In genomic region chr2:10447300-10448207, GRCh38 we compare ENCODE assay signal across 8 cellular contexts.
DNase-seq lines count a peak whose midpoint lies in the region; ATAC-seq lines count a peak whose summit lies in the region.

No MANE protein-coding gene starts in this region.

- H3K4me1 ChIP-seq in NT2/D1 (ENCODE audit: insufficient read depth, insufficient read length) = peaks cover 2% of the 10 kb centered on the region

- ATAC-seq in GM19023 (IDR thresholded peaks at IDR 0.05; ENCODE audit: unreplicated experiment) = peak; percentile 45
- ATAC-seq in HG03139 (IDR thresholded peaks at IDR 0.05; ENCODE audit: unreplicated experiment) = peak; percentile 40

- H3K9me3 ChIP-seq in NT2/D1 (ENCODE audit: insufficient read depth, low read length) = no peaks in the 10 kb centered on the region

- no peaks in the 10 kb centered on the region for H3K27me3 ChIP-seq in NT2/D1 (ENCODE audit: insufficient read depth, insufficient read length)

- H3K4me3 ChIP-seq in NT2/D1 (ENCODE audit: insufficient read length, low read depth) (peak overlapping the region; percentile 69), skeletal muscle cell (ENCODE audit: low read depth, low read length) (peak overlapping the region; percentile 65)

- H3K9ac ChIP-seq in NT2/D1 (ENCODE audit: insufficient read length, low read depth) = peak overlapping the region; percentile 73

- peak; percentile 93 for DNase-seq in CD1c-positive myeloid dendritic cell (ENCODE audit: extremely low spot score)
- DNase-seq in NT2/D1 (ENCODE audit: low read depth, low spot score) = peak; percentile 30
- peak; percentile 59 for DNase-seq in astrocyte of the hippocampus (ENCODE audit: low read depth, low spot score)
- DNase-seq in iPS-NIHi11 (ENCODE audit: low spot score) = peak; percentile 80
- DNase-seq in skeletal muscle cell (ENCODE audit: low read depth) = no peak
- DNase-seq in T-helper 9 cell = no peak

- H3K36me3 ChIP-seq in NT2/D1 (ENCODE audit: insufficient read depth, insufficient read length, low read length) = peaks cover 44% of the 10 kb centered on the region

Comparison
In these comparisons a context has a peak if more than half of its experiments do, and no peak if none do; other contexts are left out.
1. DNase-seq: peak in CD1c-positive myeloid dendritic cell (single experiment), NT2/D1 (single experiment), astrocyte of the hippocampus (single experiment) and iPS-NIHi11 (single experiment); none in skeletal muscle cell (single experiment) and T-helper 9 cell (single experiment).